8 cellular contexts compared by ENCODE assay signal in the genomic region with DNA sequence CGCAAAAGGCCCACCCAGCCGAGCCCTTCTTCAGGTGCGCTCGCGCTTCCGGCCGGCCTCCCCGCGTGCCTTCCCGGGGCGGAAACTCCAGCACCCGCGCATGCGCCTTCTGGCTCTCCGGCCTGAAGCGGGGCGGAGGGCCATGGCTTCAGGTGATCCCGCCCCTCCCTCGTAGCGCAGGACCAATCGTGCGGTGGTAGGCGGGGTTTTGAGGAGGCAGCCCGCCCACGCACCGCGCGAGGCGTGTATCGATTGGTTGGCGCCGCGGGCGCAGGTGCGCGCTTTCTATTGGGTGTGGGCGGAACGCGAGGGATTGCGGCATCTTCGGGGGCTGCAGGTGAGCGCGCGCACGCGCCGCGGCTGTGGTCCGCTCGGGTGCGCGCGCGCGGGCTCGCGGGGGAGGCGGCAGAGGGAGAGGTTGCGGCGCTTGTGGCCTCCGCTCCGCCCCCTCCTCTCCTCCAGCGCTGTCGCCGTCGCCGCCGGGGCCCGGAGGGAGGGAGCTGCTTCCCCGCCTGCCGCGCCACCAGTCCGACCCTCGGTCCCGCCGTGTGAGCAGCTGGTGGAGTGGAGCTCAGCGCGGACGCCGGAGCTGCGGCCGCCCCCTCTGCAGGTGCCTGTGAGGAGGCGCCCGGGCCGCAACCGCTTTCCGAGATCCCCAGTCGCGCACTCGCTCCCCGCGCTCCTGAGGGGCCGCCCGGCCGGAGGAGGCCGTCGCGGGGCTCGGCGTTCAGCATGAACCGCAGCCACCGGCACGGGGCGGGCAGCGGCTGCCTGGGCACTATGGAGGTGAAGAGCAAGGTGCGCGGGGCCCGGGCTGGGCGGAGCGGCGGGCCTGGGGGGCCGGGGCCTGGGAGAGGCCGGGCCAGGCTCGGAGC. TPM values are rescaled to one million over a fixed set of nuclear protein-coding genes. Genes with fewer than 3 reads are reported as not detected.
A peak's percentile ranks its signal among the peaks of the same experiment; 100 is the strongest.
DNase-seq lines count a peak whose midpoint lies in the region; ATAC-seq and TF ChIP-seq lines count a peak whose summit lies in the region.

A gene with protein sequence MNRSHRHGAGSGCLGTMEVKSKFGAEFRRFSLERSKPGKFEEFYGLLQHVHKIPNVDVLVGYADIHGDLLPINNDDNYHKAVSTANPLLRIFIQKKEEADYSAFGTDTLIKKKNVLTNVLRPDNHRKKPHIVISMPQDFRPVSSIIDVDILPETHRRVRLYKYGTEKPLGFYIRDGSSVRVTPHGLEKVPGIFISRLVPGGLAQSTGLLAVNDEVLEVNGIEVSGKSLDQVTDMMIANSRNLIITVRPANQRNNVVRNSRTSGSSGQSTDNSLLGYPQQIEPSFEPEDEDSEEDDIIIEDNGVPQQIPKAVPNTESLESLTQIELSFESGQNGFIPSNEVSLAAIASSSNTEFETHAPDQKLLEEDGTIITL (plus strand): TSS at position 526 of the 875 bp plus-strand sequence. CDS start 207 bp downstream, at position 733.

- H3K36me3 ChIP-seq in adipocyte (ENCODE audit: control insufficient read depth, insufficient read depth, low read length, severe bottlenecking) (no peaks in the 10 kb centered on the region), heart left ventricle (no peaks in the 10 kb centered on the region), trophoblast cell (ENCODE audit: control insufficient read depth in 1 of 2, insufficient read depth in 2 of 2, low read length in 2 of 2) (peaks cover 0 to 2% of the 10 kb centered on the region in 2 experiments), transverse colon (no peaks in the 10 kb centered on the region)

- H3K79me2 ChIP-seq in trophoblast cell (ENCODE audit: control insufficient read depth, insufficient read depth, low read length, poor library complexity): peaks cover 15% of the 10 kb centered on the region

- H3K4me3 ChIP-seq in adipocyte (ENCODE audit: low read length) (peak within 1 kb of the TSS; percentile 85), heart left ventricle (peak within 1 kb of the TSS; percentile 60 to 95 (median 78)), trophoblast cell (ENCODE audit: low read depth, low read length) (peak within 1 kb of the TSS; percentile 97), transverse colon (peak within 1 kb of the TSS; percentile 72 to 84 (median 77))

- peak in 1 of 2 donors; percentile 74 for TF ChIP-seq POLR2A in heart left ventricle (IDR thresholded peaks at IDR 0.05)
- TF ChIP-seq POLR2A in transverse colon (IDR thresholded peaks at IDR 0.05): peak; percentile 80

- H3K4me2 ChIP-seq in trophoblast cell (ENCODE audit: low read length): peak within 1 kb of the TSS; percentile 59

- no peaks in the 10 kb centered on the region for H3K9me3 ChIP-seq in adipocyte (ENCODE audit: control insufficient read depth, low read length)
- H3K9me3 ChIP-seq in heart left ventricle: no peaks in the 10 kb centered on the region
- peaks cover 1% of the 10 kb centered on the region for H3K9me3 ChIP-seq in trophoblast cell (ENCODE audit: insufficient read depth, low read depth, low read length)
- H3K9me3 ChIP-seq in transverse colon: no peaks in the 10 kb centered on the region

- in situ Hi-C loops in GM13977 (cut with MboI; ENCODE audit: low pct_unique_long_range_greater_than_20kb, low sequenced_read_pairs, unreplicated experiment): no loop called here
- in situ Hi-C loops in transverse colon (cut with MboI; ENCODE audit: low pct_ligation_motif_present in 1 of 4, low pct_unique_long_range_greater_than_20kb in 1 of 4, low sequenced_read_pairs in 3 of 4): loop anchor here in 3 of 4 donors (25.0 kb wide), 2 partner anchors 244 to 544 kb away; a partner anchor contains a TSS

- peak within 1 kb of the TSS; percentile 93 for H2BK120ac ChIP-seq in trophoblast cell (ENCODE audit: insufficient read depth, low read length, poor library complexity)

- WGBS in heart left ventricle, 4 donors: 0 to 2% (median 0%) methylated on average over 7 to 114 of the region's 114 CpGs
- WGBS in trophoblast cell (ENCODE audit: extremely low coverage, insufficient coverage, insufficient read length): no CpG with 5 or more reads among the region's 114 CpGs
- WGBS in transverse colon (ENCODE audit: low coverage in 1 of 2), 2 donors: 1% methylated on average over 83 of the region's 114 CpGs; no CpG with 5 or more reads in 1 of the 2 donors

- peak within 1 kb of the TSS; percentile 75 for H3K9ac ChIP-seq in adipocyte (ENCODE audit: low read length)
- H3K9ac ChIP-seq in trophoblast cell (ENCODE audit: low read length): peak within 1 kb of the TSS; percentile 68

- ATAC-seq in HG02852 (IDR thresholded peaks at IDR 0.05; ENCODE audit: unreplicated experiment) (peak; percentile 88), heart left ventricle (peak; percentile 97 to 99 (median 98))

- intact Hi-C loops in heart left ventricle (cut with DNase I) (loop anchor here in 2 of 10 donors (10.0 kb wide), 1 partner anchor 546 kb away; no protein-coding TSS in a partner anchor), transverse colon (cut with DNase I; ENCODE audit: low total_unique reads) (loop anchor here (5.0 kb wide), 1 partner anchor 94 kb away; no protein-coding TSS in a partner anchor)

- H3K27ac ChIP-seq in heart left ventricle: peak within 1 kb of the TSS; percentile 33 to 95 (median 82)
- H3K27ac ChIP-seq in trophoblast cell (ENCODE audit: low read depth, low read length): peak within 1 kb of the TSS; percentile 96
- peak within 1 kb of the TSS; percentile 89 to 92 (median 90) for H3K27ac ChIP-seq in transverse colon

- peaks cover 25% of the 10 kb centered on the region for H3K79me1 ChIP-seq in trophoblast cell (ENCODE audit: low read length)

- peak within 1 kb of the TSS; percentile 56 for H4K12ac ChIP-seq in trophoblast cell (ENCODE audit: low read depth, low read length)

- H3K4me1 ChIP-seq in adipocyte (ENCODE audit: control insufficient read depth, insufficient read depth, low read length) (peaks cover 51% of the 10 kb centered on the region), heart left ventricle (peaks cover 0 to 41% (median 8%) of the 10 kb centered on the region in 12 donors), trophoblast cell (ENCODE audit: control insufficient read depth in 1 of 2, insufficient read depth in 2 of 2, low read length in 2 of 2) (peaks cover 17 to 19% of the 10 kb centered on the region in 2 experiments), transverse colon (peaks cover 7 to 59% (median 16%) of the 10 kb centered on the region in 4 donors)

- TF ChIP-seq EP300 in transverse colon (IDR thresholded peaks at IDR 0.05; ENCODE audit: low read depth): no peak

- H2AK5ac ChIP-seq in trophoblast cell (ENCODE audit: low read length): peak within 1 kb of the TSS; percentile 40

- H3K14ac ChIP-seq in trophoblast cell (ENCODE audit: low read length): peak within 1 kb of the TSS; percentile 91

- H3K4ac ChIP-seq in trophoblast cell (ENCODE audit: low read depth, low read length): peak within 1 kb of the TSS; percentile 98

- H3K23ac ChIP-seq in trophoblast cell (ENCODE audit: low read length): no peak within 1 kb of the TSS

- H2BK5ac ChIP-seq in trophoblast cell (ENCODE audit: low read depth, low read length, poor library complexity): peak within 1 kb of the TSS; percentile 60

- peak within 1 kb of the TSS; percentile 81 for H4K91ac ChIP-seq in trophoblast cell (ENCODE audit: low read depth, low read length)

- H3K18ac ChIP-seq in trophoblast cell (ENCODE audit: low read length): peak within 1 kb of the TSS; percentile 89

- H3K27me3 ChIP-seq in adipocyte (replicated peaks; ENCODE audit: control insufficient read depth, insufficient read depth, low read length): no peaks in the 10 kb centered on the region
- peaks cover 0 to 18% (median 0%) of the 10 kb centered on the region in 9 donors for H3K27me3 ChIP-seq in heart left ventricle
- no peaks in the 10 kb centered on the region for H3K27me3 ChIP-seq in trophoblast cell (ENCODE audit: insufficient read depth, low read length)
- H3K27me3 ChIP-seq in transverse colon: no peaks in the 10 kb centered on the region

- TF ChIP-seq CTCF in GM13977 (IDR thresholded peaks at IDR 0.05; ENCODE audit: extremely low read depth, insufficient read depth, missing control alignments) (no peak), heart left ventricle (IDR thresholded peaks at IDR 0.05) (no peak), transverse colon (IDR thresholded peaks at IDR 0.05) (peak in 1 of 5 experiments; percentile 22)

- peak within 1 kb of the TSS; percentile 77 for H2AFZ ChIP-seq in trophoblast cell (ENCODE audit: insufficient read depth, low read length, poor library complexity)

- H2BK12ac ChIP-seq in trophoblast cell (ENCODE audit: low read length): peak within 1 kb of the TSS; percentile 5

- peak; percentile 100 for DNase-seq in GM13977 (ENCODE audit: low spot score)
- peak; percentile 98 for DNase-seq in NCI-H1436 (lab: John Stamatoyannopoulos, UW)
- DNase-seq in SW 1271 (lab: John Stamatoyannopoulos, UW): peak; percentile 94 to 99
- DNase-seq in adipocyte (ENCODE audit: low read depth): peak; percentile 95
- peak; percentile 95 to 98 (median 97) for DNase-seq in heart left ventricle
- peak; percentile 99 to 100 for DNase-seq in trophoblast cell
- DNase-seq in transverse colon: peak; percentile 99

- peak within 1 kb of the TSS; percentile 81 for H4K8ac ChIP-seq in trophoblast cell (ENCODE audit: low read depth, low read length)

RNA-seq across cellular contexts. Expression of the gene that starts here (rescaled TPM):
- total RNA-seq in heart left ventricle (10 to 100 TPM in 1 of 9 donors, 1 to 10 TPM in 8; 2.7 to 12.2 (median 5.1) TPM), transverse colon (10 to 100 TPM in 3 of 4 donors, 1 to 10 TPM in 1; 1.2 to 34.8 (median 17.2) TPM)
- polyA plus RNA-seq in heart left ventricle: 1 to 10 TPM; 1.3 to 2.4 TPM
- polyA plus RNA-seq in trophoblast cell (2013): 9.4 and 9.5 TPM in 2 replicates

Comparison
In these comparisons a context has a peak if more than half of its experiments do, and no peak if none do; other contexts are left out.
1. Peak in every context shown above with its lines: DNase-seq, ATAC-seq, H3K4me3 ChIP-seq and H3K27ac ChIP-seq.